ENCODE assay signal across 17 cellular contexts in genomic region chr1:71054281-71054731, GRCh38. TPM values are rescaled to one million over a fixed set of nuclear protein-coding genes. Genes with fewer than 3 reads are reported as not detected.
DNase-seq lines count a peak whose midpoint lies in the region; ATAC-seq and TF ChIP-seq lines count a peak whose summit lies in the region.
"Had no signal": no experiment of that assay in that cellular context is flagged by ENCODE, and none has a peak within 500 bp of the region (broad histone marks: within the 10 kb centered on the region; RNA-seq: fewer than 3 reads in every experiment).

No MANE protein-coding gene starts in this region.

- H4K5ac ChIP-seq in IMR-90 (ENCODE audit: low read depth, low read length), result no peak overlapping the region

- H2AK5ac ChIP-seq in IMR-90 (ENCODE audit: low read depth, low read length), result no peak overlapping the region

- H3K9me1 ChIP-seq in IMR-90 (ENCODE audit: insufficient read depth, low read length), result peaks cover 3% of the 10 kb centered on the region; the same call in 1 of the 2 replicates

- POLR2A ChIA-PET in IMR-90 (lab: Charles Lee; ENCODE audit: unreplicated experiment), result no interaction called here

- no peak overlapping the region for H3K4me3 ChIP-seq in IMR-90 (ENCODE audit: insufficient read depth, low read depth, low read length)
- H3K4me3 ChIP-seq: SK-N-MC, skin epidermis had no signal

- H3K4me2 ChIP-seq in IMR-90 (ENCODE audit: low read depth, low read length), result no peak overlapping the region

- ATAC-seq in IMR-90 (ENCODE audit: low read depth), result peak; percentile 12
- ATAC-seq in esophagus mucosa, result peak; percentile 15
- ATAC-seq in sciatic nerve, result peak; percentile 49
- no peak for ATAC-seq in GM18517 (IDR thresholded peaks at IDR 0.05; ENCODE audit: unreplicated experiment)

- H3K23ac ChIP-seq in IMR-90 (ENCODE audit: low read depth, low read length), result no peak overlapping the region

- no peak overlapping the region for H3K18ac ChIP-seq in IMR-90 (ENCODE audit: low read depth, low read length)

- H2BK20ac ChIP-seq in IMR-90 (ENCODE audit: low read depth, low read length), result no peak overlapping the region

- peaks cover 1% of the 10 kb centered on the region for H3K36me3 ChIP-seq in IMR-90 (ENCODE audit: control insufficient read depth, insufficient read depth, low read length)

- H2BK120ac ChIP-seq in IMR-90 (ENCODE audit: low read depth, low read length), result no peak overlapping the region

- no peak for TF ChIP-seq RAD21 in IMR-90 (IDR thresholded peaks at IDR 0.05; ENCODE audit: low read length)

- H2AFZ ChIP-seq in IMR-90 (replicated peaks; ENCODE audit: low read length, poor library complexity), result no peak overlapping the region

- H2AK9ac ChIP-seq in IMR-90 (replicated peaks; ENCODE audit: low read depth, low read length, poor library complexity), result no peak overlapping the region

- intact Hi-C loops in IMR-90 (cut with micrococcal nuclease), result no loop called here
- intact Hi-C loops in sciatic nerve (cut with DNase I), result no loop called here

- no peaks in the 10 kb centered on the region; the same call in 1 of the 2 replicates for H4K20me1 ChIP-seq in IMR-90 (ENCODE audit: insufficient read depth, low read length)

- H3K27ac ChIP-seq in IMR-90 (ENCODE audit: insufficient read depth, low read length), result no peak overlapping the region
- H3K27ac ChIP-seq: skin epidermis had no signal

- no peak overlapping the region for H4K91ac ChIP-seq in IMR-90 (ENCODE audit: insufficient read depth, low read depth, low read length)

- dilution Hi-C loops in IMR-90 (cut with HindIII; ENCODE audit: low sequenced_read_pairs, unreplicated experiment), result no loop called here

- in situ Hi-C loops in IMR-90 (cut with MboI; ENCODE audit: low sequenced_read_pairs), result loop anchor here (10.0 kb wide), 1 partner anchor 810 kb away; no protein-coding TSS in a partner anchor

- peak; percentile 22 for DNase-seq in activated T-cell treated with anti-CD3 and anti-CD28 coated beads, Interleukin-2, amount 50 U/mL, for 1 hour
- DNase-seq in activated T-cell treated with anti-CD3 and anti-CD28 coated beads for 4 hours (no peak), IMR-90 (no peak), sciatic nerve (ENCODE audit: low spot score) (no peak), NAMALWA (ENCODE audit: low spot score) (no peak), NCI-H1092 treated with DMSO at 0.1 percent for 48 hours (lab: John Stamatoyannopoulos, UW) (no peak)
- DNase-seq: activated CD8-positive, alpha-beta memory T cell treated with anti-CD3 and anti-CD28 coated beads for 24 hours; activated naive CD4-positive, alpha-beta T cell treated with anti-CD3 and anti-CD28 coated beads, Interleukin-2, amount 10 ng/mL, durations not matched to agents 7 days and 5 days; COR-L47; effector CD4-positive, alpha-beta T cell; HFFc6; mammary epithelial cell; NCI-H2107 had no signal

- H2BK15ac ChIP-seq in IMR-90 (ENCODE audit: low read depth, low read length), result no peak overlapping the region

- H3K4me1 ChIP-seq in IMR-90 (ENCODE audit: control insufficient read depth, insufficient read depth, low read length), result no peaks in the 10 kb centered on the region

- no peaks in the 10 kb centered on the region for H3K79me1 ChIP-seq in IMR-90 (ENCODE audit: low read depth in 1 of 2, low read length in 2 of 2)

- no peak overlapping the region for H4K8ac ChIP-seq in IMR-90 (ENCODE audit: low read depth in 2 of 2, low read length in 2 of 2)

- H2BK5ac ChIP-seq in IMR-90 (ENCODE audit: low read depth, low read length, poor library complexity, severe bottlenecking), result no peak overlapping the region

- no peak overlapping the region for H3K56ac ChIP-seq in IMR-90 (ENCODE audit: extremely low read depth, insufficient read depth, low read length)

- BruUV-seq in IMR-90 (replicated peaks; lab: Mats Ljungman, UMichigan), result no TSS peak

- 87% methylated on average over 7 of the region's 15 CpGs; no CpG with 5 or more reads in 1 of the 2 experiments for WGBS in IMR-90 (ENCODE audit: extremely low coverage in 2 of 2, insufficient read length in 1 of 2), 2 experiments

- no peak overlapping the region for H3K4ac ChIP-seq in IMR-90 (ENCODE audit: low read depth, low read length)

- H3K9me3 ChIP-seq in IMR-90 (ENCODE audit: control insufficient read depth, insufficient read depth, low read length), result no peaks in the 10 kb centered on the region

- no peak for TF ChIP-seq POLR2A in IMR-90 (IDR thresholded peaks at IDR 0.05; ENCODE audit: low read depth, low read length)

- TF ChIP-seq CTCF in IMR-90 (conservative IDR thresholded peaks at IDR 0.05; ENCODE audit: low read depth, low read length), result no peak

- no peak overlapping the region for H3K9ac ChIP-seq in IMR-90 (ENCODE audit: low read depth, low read length)

- H3K14ac ChIP-seq in IMR-90 (replicated peaks; ENCODE audit: low read depth, low read length), result no peak overlapping the region

- CTCF ChIA-PET in IMR-90 (lab: Yijun Ruan, JAX), result no interaction called here

- 0 out of 2 replicates have a peak, but pooled peaks cover 2% of the 10 kb centered on the region for H3K27me3 ChIP-seq in IMR-90 (ENCODE audit: control insufficient read depth, insufficient read depth, low read length)

TF ChIP-seq in IMR-90, 13 proteins besides CTCF, POLR2A, EP300 and RAD21:
- TF ChIP-seq MAZ (IDR thresholded peaks at IDR 0.05; ENCODE audit: borderline replicate concordance, low read depth, low read length) (no peak), ELK1 (IDR thresholded peaks at IDR 0.05; ENCODE audit: borderline replicate concordance, low read depth, low read length) (no peak), CEBPB (IDR thresholded peaks at IDR 0.05; ENCODE audit: low read depth, low read length) (no peak)

RNA-seq across cellular contexts. Expression of gene PTGER3, which starts 6.7 kb away (rescaled TPM):
- total RNA-seq in IMR-90 (2012; rRNA removed) (under 0.01 TPM in 1 of 2 replicates, not detected in the other), esophagus mucosa (0.12 TPM), sciatic nerve (4.4 TPM)
- polyA plus RNA-seq in IMR-90 (2012; rRNA removed), result not detected in 2 replicates
- polyA plus RNA-seq in IMR-90 (2012; cell fraction: cytosol; rRNA removed), result not detected in 2 replicates
- polyA plus RNA-seq in IMR-90 (2012; cell fraction: nucleus; rRNA removed; ENCODE audit: low replicate concordance), result 0.05 TPM in 1 of 2 replicates, not detected in the other
- total RNA-seq: mammary epithelial cell had no signal
- polyA plus RNA-seq: mammary epithelial cell had no signal

RNA-seq across cellular contexts. Expression of gene ZRANB2, which starts 26.5 kb away (rescaled TPM):
- 23.7 and 41.7 TPM in 2 replicates for total RNA-seq in IMR-90 (2012; rRNA removed)
- polyA plus RNA-seq in IMR-90 (2012; rRNA removed), result 58.9 and 67.2 TPM in 2 replicates
- 3.0 and 3.7 TPM in 2 replicates for polyA plus RNA-seq in IMR-90 (2012; cell fraction: cytosol; rRNA removed)
- polyA plus RNA-seq in IMR-90 (2012; cell fraction: nucleus; rRNA removed; ENCODE audit: low replicate concordance), result 13.8 and 232 TPM in 2 replicates
- 30.7 TPM for total RNA-seq in esophagus mucosa
- total RNA-seq in sciatic nerve, result 119 TPM
